Comparison of ENCODE assay signal across 18 cellular contexts in genomic region chr9:134127616-134128015, GRCh38. TPM values are rescaled to one million over a fixed set of nuclear protein-coding genes. Genes with fewer than 3 reads are reported as not detected.
DNase-seq lines count a peak whose midpoint lies in the region; ATAC-seq and TF ChIP-seq lines count a peak whose summit lies in the region.
"Had no signal": no experiment of that assay in that cellular context is flagged by ENCODE, and none has a peak within 500 bp of the region (broad histone marks: within the 10 kb centered on the region; RNA-seq: fewer than 3 reads in every experiment).

No MANE protein-coding gene starts in this region.

- peak overlapping the region in 1 of 7 donors; percentile 20 for H3K27ac Mint-ChIP-seq in CD14-positive monocyte
- H3K27ac Mint-ChIP-seq in stimulated activated naive B cell treated with anti-CD40 and anti-IgM and Interleukin-4, amounts not matched to agents 10 μg/mL and 1 μg/mL and 100 μg/mL, for 72 hours: no peak overlapping the region
- H3K27ac Mint-ChIP-seq: CD8-positive, alpha-beta T cell had no signal

- peaks cover 0 to 2% (median 0%) of the 10 kb centered on the region in 7 donors for H3K9me3 Mint-ChIP-seq in CD14-positive monocyte
- no peaks in the 10 kb centered on the region for H3K9me3 Mint-ChIP-seq in stimulated activated naive B cell treated with anti-CD40 and anti-IgM and Interleukin-4, amounts not matched to agents 10 μg/mL and 1 μg/mL and 100 μg/mL, for 72 hours
- H3K9me3 Mint-ChIP-seq: CD8-positive, alpha-beta T cell had no signal

- peak overlapping the region; percentile 35; the same call in 1 of the 2 replicates for H3K9ac ChIP-seq in Karpas-422 (ENCODE audit: low read length)
- H3K9ac ChIP-seq: KMS-11 had no signal

- peak overlapping the region; percentile 42; the same call in 1 of the 2 replicates for H3K27ac ChIP-seq in Karpas-422 (ENCODE audit: low read length)
- H3K27ac ChIP-seq: HL-60, KMS-11 had no signal

- ATAC-seq in stimulated activated naive B cell treated with anti-CD40 and anti-IgM and Interleukin-4, amounts not matched to agents 10 μg/mL and 1 μg/mL and 100 μg/mL, for 72 hours (replicated peaks): peak; percentile 27 to 55
- ATAC-seq in GM18870 (IDR thresholded peaks at IDR 0.05; ENCODE audit: unreplicated experiment) (no peak), HG03521 (IDR thresholded peaks at IDR 0.05; ENCODE audit: unreplicated experiment) (no peak)
- ATAC-seq: CD8-positive, alpha-beta T cell had no signal

- H3K79me2 ChIP-seq in Karpas-422 (ENCODE audit: low read length): no peaks in the 10 kb centered on the region

- DNase-seq in CD14-positive monocyte (ENCODE audit: low spot score) (peak; percentile 3), Karpas-422 (peak; percentile 60), germinal center (ENCODE audit: low spot score) (peak; percentile 41), NCI-H524 (lab: John Stamatoyannopoulos, UW) (no peak)
- DNase-seq in stimulated activated naive B cell treated with anti-CD40 and anti-IgM and Interleukin-4, amounts not matched to agents 10 μg/mL and 1 μg/mL and 100 μg/mL, for 72 hours: no peak
- DNase-seq: ACHN; BE2C; Calu3; CD8-positive, alpha-beta T cell; DMS53; DND-41 had no signal

- H3K36me3 ChIP-seq in Karpas-422 (ENCODE audit: insufficient read depth, low read length): no peaks in the 10 kb centered on the region
- H3K36me3 ChIP-seq: BE2C, HAP-1 had no signal

- H3K27me3 Mint-ChIP-seq in CD14-positive monocyte (ENCODE audit: low read depth in 3 of 3): peaks cover 0 to 2% (median 1%) of the 10 kb centered on the region in 3 donors
- peaks cover 0 to 9% of the 10 kb centered on the region in 2 donors for H3K27me3 Mint-ChIP-seq in stimulated activated naive B cell treated with anti-CD40 and anti-IgM and Interleukin-4, amounts not matched to agents 10 μg/mL and 1 μg/mL and 100 μg/mL, for 72 hours

- H3K4me1 ChIP-seq in Karpas-422 (ENCODE audit: low read length): peaks cover 46% of the 10 kb centered on the region
- H3K4me1 ChIP-seq: BE2C, HAP-1 had no signal

- no peak overlapping the region for H3K4me3 Mint-ChIP-seq in CD14-positive monocyte
- no peak overlapping the region for H3K4me3 Mint-ChIP-seq in stimulated activated naive B cell treated with anti-CD40 and anti-IgM and Interleukin-4, amounts not matched to agents 10 μg/mL and 1 μg/mL and 100 μg/mL, for 72 hours
- H3K4me3 Mint-ChIP-seq: CD8-positive, alpha-beta T cell had no signal

- no peaks in the 10 kb centered on the region for H3K27me3 ChIP-seq in Karpas-422 (ENCODE audit: low read length)
- H3K27me3 ChIP-seq: BE2C had no signal

- H3K4me2 ChIP-seq in Karpas-422 (ENCODE audit: low read depth, low read length, poor library complexity, severe bottlenecking): peak overlapping the region; percentile 66
- H3K4me2 ChIP-seq: KMS-11 had no signal

- H3K4me1 Mint-ChIP-seq in CD14-positive monocyte: peaks cover 19% of the 10 kb centered on the region
- peaks cover 17 to 30% of the 10 kb centered on the region in 2 donors for H3K4me1 Mint-ChIP-seq in stimulated activated naive B cell treated with anti-CD40 and anti-IgM and Interleukin-4, amounts not matched to agents 10 μg/mL and 1 μg/mL and 100 μg/mL, for 72 hours

- no peaks in the 10 kb centered on the region for H3K9me3 ChIP-seq in Karpas-422 (ENCODE audit: low read length)
- H3K9me3 ChIP-seq: BE2C, HAP-1 had no signal

- no peak overlapping the region for H2AFZ ChIP-seq in Karpas-422 (ENCODE audit: low read length)

- H3K36me3 Mint-ChIP-seq in CD14-positive monocyte: peaks cover 0 to under 1% of the 10 kb centered on the region in 2 donors
- H3K36me3 Mint-ChIP-seq in stimulated activated naive B cell treated with anti-CD40 and anti-IgM and Interleukin-4, amounts not matched to agents 10 μg/mL and 1 μg/mL and 100 μg/mL, for 72 hours: no peaks in the 10 kb centered on the region
- H3K36me3 Mint-ChIP-seq: CD8-positive, alpha-beta T cell had no signal

- H3K4me3 ChIP-seq in Karpas-422 (ENCODE audit: low read length): peak overlapping the region; percentile 47; the same call in 1 of the 2 replicates
- H3K4me3 ChIP-seq: HAP-1 had no signal

- no peak for TF ChIP-seq CTCF in CD14-positive monocyte (IDR thresholded peaks at IDR 0.05)

- H3K9me2 ChIP-seq in Karpas-422 (replicated peaks; ENCODE audit: insufficient read depth, low read length): no peaks in the 10 kb centered on the region

- H4K20me1 ChIP-seq in Karpas-422 (ENCODE audit: insufficient read depth, low read depth, low read length): peaks cover 5% of the 10 kb centered on the region; the same call in 1 of the 2 replicates

- intact Hi-C loops in CD14-positive monocyte (cut with micrococcal nuclease): no loop called here

RNA-seq across cellular contexts. Expression of gene WDR5, which starts 8.3 kb away (rescaled TPM):
- 10 to 100 TPM in 1 of 2 donors, 1 to 10 TPM in 1; 8.7 to 10.2 TPM for polyA plus RNA-seq in CD14-positive monocyte
- 19.6 and 26.6 TPM in 2 replicates for total RNA-seq in Karpas-422 (2014; rRNA removed; shearing (Covaris generic); ENCODE audit: low replicate concordance)

RNA-seq across cellular contexts. Expression of gene RNU6ATAC, which starts 36.7 kb away (rescaled TPM):
- not detected for polyA plus RNA-seq in CD14-positive monocyte
- total RNA-seq in Karpas-422 (2014; rRNA removed; shearing (Covaris generic); ENCODE audit: low replicate concordance): not detected in 2 replicates
- total RNA-seq: HT1080 had no signal
- polyA plus RNA-seq: H1 had no signal

RNA-seq across cellular contexts. Expression of gene BRD3, which starts 59.8 kb away (rescaled TPM):
- polyA plus RNA-seq in CD14-positive monocyte: 10 to 100 TPM; 16.4 to 18.2 TPM
- 4.0 and 7.2 TPM in 2 replicates for total RNA-seq in Karpas-422 (2014; rRNA removed; shearing (Covaris generic); ENCODE audit: low replicate concordance)

Comparison
In these comparisons a context has a peak if more than half of its experiments do, and no peak if none do; other contexts are left out.
1. DNase-seq: peak in CD14-positive monocyte (single experiment), Karpas-422 (single experiment) and germinal center (single experiment); none in stimulated activated naive B cell treated with anti-CD40 and anti-IgM and Interleukin-4, amounts not matched to agents 10 μg/mL and 1 μg/mL and 100 μg/mL, for 72 hours (single experiment) and NCI-H524 (0 of 2).
2. ATAC-seq: peak in stimulated activated naive B cell treated with anti-CD40 and anti-IgM and Interleukin-4, amounts not matched to agents 10 μg/mL and 1 μg/mL and 100 μg/mL, for 72 hours (2 of 2); none in GM18870 (single experiment) and HG03521 (single experiment).